In the genomic region with DNA sequence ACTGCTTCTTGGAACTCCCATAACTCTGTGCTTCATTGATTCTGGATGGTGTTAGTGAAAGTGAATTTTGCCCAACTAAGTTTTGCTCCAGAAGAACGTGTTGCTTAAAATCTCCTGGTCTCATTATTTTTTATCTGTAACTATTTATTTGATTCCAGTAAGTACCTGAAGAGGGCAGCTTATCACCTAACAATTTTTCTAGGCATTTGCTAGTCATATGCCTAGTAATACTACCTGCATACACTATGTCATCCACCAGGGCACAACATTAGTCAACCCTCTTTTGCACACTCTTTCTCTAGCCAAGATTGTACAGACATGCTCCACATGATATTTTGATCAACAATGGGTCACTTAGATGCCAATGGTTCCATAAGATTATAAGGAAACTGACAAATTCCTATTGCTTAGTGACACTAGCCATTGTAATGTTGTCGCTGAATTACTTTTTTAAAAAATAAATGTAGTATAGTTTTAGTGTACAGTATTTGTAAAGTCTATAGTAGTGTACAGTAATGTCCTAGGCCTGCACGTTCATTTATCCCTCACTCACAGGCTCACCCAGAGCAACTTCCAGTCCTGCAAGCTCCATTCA, we compare ENCODE assay signal across 10 cellular contexts.
DNase-seq lines count a peak whose midpoint lies in the region; ATAC-seq lines count a peak whose summit lies in the region.
"Had no signal": no experiment of that assay in that cellular context is flagged by ENCODE, and none has a peak within 500 bp of the region (broad histone marks: within the 10 kb centered on the region; RNA-seq: fewer than 3 reads in every experiment).

No MANE protein-coding gene starts in this region.

- peak; percentile 11 for DNase-seq in NCI-H2171 treated with DMSO at 0.1 percent for 48 hours (lab: John Stamatoyannopoulos, UW)
- no peak for DNase-seq in NCI-H2171 (lab: John Stamatoyannopoulos, UW)
- peak; percentile 2 for DNase-seq in NCI-H1694 treated with DMSO at 0.1 percent for 48 hours (lab: John Stamatoyannopoulos, UW)
- DNase-seq in dedifferentiated amniotic fluid mesenchymal stem cell (ENCODE audit: extremely low spot score): peak; percentile 34
- DNase-seq in activated T-cell treated with anti-CD3 and anti-CD28 coated beads, Interleukin-2, amount 50 U/mL, for 48 hours: no peak
- DNase-seq in CD4-positive, alpha-beta memory T cell: no peak
- no peak for DNase-seq in stimulated activated CD4-positive, alpha-beta T cell treated with anti-CD3 and anti-CD28 coated beads, Interleukin-12 subunit alpha, Interleukin-12 subunit beta, amount 100 ng/mL, for 4 hours

- H3K4me1 Mint-ChIP-seq in CD4-positive, alpha-beta memory T cell: no peaks in the 10 kb centered on the region

- no peak overlapping the region for H3K27ac Mint-ChIP-seq in CD4-positive, alpha-beta memory T cell

- no peak overlapping the region for H3K27ac ChIP-seq in CD4-positive, alpha-beta memory T cell (ENCODE audit: low read depth, low read length)
- H3K27ac ChIP-seq: BLaER1, neutrophil had no signal

- H3K27me3 Mint-ChIP-seq in CD4-positive, alpha-beta memory T cell: no peaks in the 10 kb centered on the region

- H3K4me1 ChIP-seq in CD4-positive, alpha-beta memory T cell (ENCODE audit: insufficient read depth, low read length): no peaks in the 10 kb centered on the region
- H3K4me1 ChIP-seq: BLaER1 had no signal

- H3K4me3 Mint-ChIP-seq in CD4-positive, alpha-beta memory T cell: no peak overlapping the region

- POLR2A ChIA-PET in CD4-positive, alpha-beta memory T cell (lab: Charles Lee; ENCODE audit: partially characterized antibody): no interaction called here

- intact Hi-C loops in CD4-positive, alpha-beta memory T cell (cut with micrococcal nuclease): no loop called here

- H3K36me3 ChIP-seq in CD4-positive, alpha-beta memory T cell (ENCODE audit: insufficient read depth, low read length): no peaks in the 10 kb centered on the region
- H3K36me3 ChIP-seq: BLaER1, neutrophil had no signal

- H3K9me3 ChIP-seq in CD4-positive, alpha-beta memory T cell (ENCODE audit: control insufficient read depth in 1 of 2, low read length in 2 of 2): no peaks in the 10 kb centered on the region
- H3K9me3 ChIP-seq: BLaER1, neutrophil had no signal

- H3K9me3 Mint-ChIP-seq in CD4-positive, alpha-beta memory T cell: peaks cover under 1 to 16% (median 8%) of the 10 kb centered on the region in 8 donors

- ATAC-seq in HG02763 (IDR thresholded peaks at IDR 0.05; ENCODE audit: unreplicated experiment): peak; percentile 89

- CTCF ChIA-PET in CD4-positive, alpha-beta memory T cell (lab: Charles Lee; ENCODE audit: partially characterized antibody): no interaction called here

- no peaks in the 10 kb centered on the region for H3K36me3 Mint-ChIP-seq in CD4-positive, alpha-beta memory T cell

- no peak overlapping the region for H3K4me3 ChIP-seq in CD4-positive, alpha-beta memory T cell (ENCODE audit: low read length in 2 of 2)
- H3K4me3 ChIP-seq: BLaER1 had no signal

- H3K27me3 ChIP-seq in CD4-positive, alpha-beta memory T cell (ENCODE audit: insufficient read depth, low read length): no peaks in the 10 kb centered on the region
- H3K27me3 ChIP-seq: BLaER1, neutrophil had no signal

Comparison
In these comparisons a context has a peak if more than half of its experiments do, and no peak if none do; other contexts are left out.
1. DNase-seq: peak in NCI-H2171 treated with DMSO at 0.1 percent for 48 hours (single experiment), NCI-H1694 treated with DMSO at 0.1 percent for 48 hours (single experiment) and dedifferentiated amniotic fluid mesenchymal stem cell (single experiment); none in NCI-H2171 (single experiment), activated T-cell treated with anti-CD3 and anti-CD28 coated beads, Interleukin-2, amount 50 U/mL, for 48 hours (0 of 2), CD4-positive, alpha-beta memory T cell (0 of 5) and stimulated activated CD4-positive, alpha-beta T cell treated with anti-CD3 and anti-CD28 coated beads, Interleukin-12 subunit alpha, Interleukin-12 subunit beta, amount 100 ng/mL, for 4 hours (single experiment).